13 cellular contexts compared by ENCODE assay signal in the genomic region with DNA sequence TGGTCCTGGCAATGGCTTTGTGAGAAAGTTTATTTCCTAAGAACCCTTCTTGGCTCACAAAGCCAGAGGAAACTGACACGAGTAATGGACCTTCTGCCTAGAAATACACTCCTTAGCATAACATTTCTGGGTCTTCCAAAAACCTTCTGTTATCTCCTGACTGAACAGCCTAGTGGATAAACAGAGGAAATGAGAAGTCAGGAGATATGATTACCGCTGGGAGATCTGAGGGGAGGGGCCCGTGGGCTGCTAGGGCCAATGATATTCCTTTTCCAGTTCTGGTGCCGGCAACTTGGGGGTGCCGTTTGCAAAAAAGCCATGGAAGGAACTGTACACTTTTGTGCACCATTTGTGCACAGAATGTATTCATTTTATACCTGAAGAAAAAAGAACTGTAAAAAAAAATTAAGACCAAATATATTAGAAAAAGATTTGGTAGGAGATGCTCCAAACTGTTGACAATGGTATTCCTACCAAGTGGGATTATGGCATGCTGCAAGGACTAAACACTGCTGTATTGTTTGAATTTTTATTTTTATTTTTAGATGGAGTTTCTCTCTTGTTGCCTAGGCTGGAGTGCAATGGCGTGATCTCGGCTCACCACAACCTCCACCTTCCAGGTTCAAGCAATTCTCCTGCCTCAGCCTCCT. TPM values are rescaled to one million over a fixed set of nuclear protein-coding genes. Genes with fewer than 3 reads are reported as not detected.
DNase-seq lines count a peak whose midpoint lies in the region; ATAC-seq and TF ChIP-seq lines count a peak whose summit lies in the region.
"Had no signal": no experiment of that assay in that cellular context is flagged by ENCODE, and none has a peak within 500 bp of the region (broad histone marks: within the 10 kb centered on the region; RNA-seq: fewer than 3 reads in every experiment).

No MANE protein-coding gene starts in this region.

- no peaks in the 10 kb centered on the region for H4K20me1 ChIP-seq in fibroblast of lung (ENCODE audit: control insufficient read depth, extremely low read depth, insufficient read depth, low read length)

- peak overlapping the region; percentile 37 for H3K27ac ChIP-seq in fibroblast of lung (ENCODE audit: insufficient read depth, low read length)
- no peak overlapping the region for H3K27ac ChIP-seq in mesenchymal stem cell (ENCODE audit: low read length, poor library complexity, severe bottlenecking)
- H3K27ac ChIP-seq in vagina, result peak overlapping the region; percentile 85

- H3K9me3 ChIP-seq in fibroblast of lung (ENCODE audit: control insufficient read depth, insufficient read depth, low read depth, low read length), result no peaks in the 10 kb centered on the region
- H3K9me3 ChIP-seq in mesenchymal stem cell (ENCODE audit: control insufficient read depth, low read length), result no peaks in the 10 kb centered on the region
- no peaks in the 10 kb centered on the region for H3K9me3 ChIP-seq in vagina

- no peak overlapping the region for H2AFZ ChIP-seq in fibroblast of lung (ENCODE audit: low read length)
- no peak overlapping the region for H2AFZ ChIP-seq in mesenchymal stem cell (ENCODE audit: low read depth, low read length)

- no peak overlapping the region for H3K18ac ChIP-seq in mesenchymal stem cell (ENCODE audit: low read depth in 1 of 2, low read length in 2 of 2)

- no peak overlapping the region for H3K27ac Mint-ChIP-seq in naive thymus-derived CD8-positive, alpha-beta T cell
- H3K27ac Mint-ChIP-seq in natural killer cell, result no peak overlapping the region
- H3K27ac Mint-ChIP-seq: activated naive CD8-positive, alpha-beta T cell; type B pancreatic cell had no signal

- TF ChIP-seq CTCF in fibroblast of lung (conservative IDR thresholded peaks at IDR 0.05 in 1 of 2, IDR thresholded peaks at IDR 0.05 in 1 of 2; ENCODE audit: low read depth in 1 of 2, low read length in 2 of 2) (no peak), vagina (IDR thresholded peaks at IDR 0.05) (no peak), natural killer cell (IDR thresholded peaks at IDR 0.05) (no peak)

- no peak overlapping the region for H2BK5ac ChIP-seq in mesenchymal stem cell (ENCODE audit: low read depth, low read length, poor library complexity, severe bottlenecking)

- H3K79me1 ChIP-seq in mesenchymal stem cell (replicated peaks; ENCODE audit: low read length, poor library complexity, severe bottlenecking), result peaks cover 9% of the 10 kb centered on the region

- DNase-seq in Right ventricle myocardium inferior (ENCODE audit: missing footprints) (peak; percentile 71), Right ventricle myocardium superior (no peak), fibroblast of lung (ENCODE audit: low read depth in 2 of 2) (peak; percentile 47 to 83), mesenchymal stem cell (peak; percentile 73), vagina (ENCODE audit: extremely low spot score in 2 of 2) (no peak), natural killer cell (no peak)
- DNase-seq in naive thymus-derived CD8-positive, alpha-beta T cell, result no peak
- no peak for DNase-seq in activated effector memory CD4-positive, alpha-beta T cell treated with Interleukin-2 at 50 U/mL for 16 hours
- DNase-seq: NCI-H774, SIG-M5 had no signal

- no peak overlapping the region for H3K4me3 ChIP-seq in fibroblast of lung (replicated peaks in 1 of 4; ENCODE audit: control extremely low read depth in 1 of 4, insufficient read depth in 1 of 4, low read depth in 3 of 4, low read length in 4 of 4)
- H3K4me3 ChIP-seq in mesenchymal stem cell (ENCODE audit: insufficient read depth in 1 of 2, low read depth in 1 of 2, low read length in 2 of 2), result no peak overlapping the region
- H3K4me3 ChIP-seq in vagina, result no peak overlapping the region

- no peaks in the 10 kb centered on the region for H3K36me3 Mint-ChIP-seq in naive thymus-derived CD8-positive, alpha-beta T cell
- no peaks in the 10 kb centered on the region for H3K36me3 Mint-ChIP-seq in natural killer cell
- H3K36me3 Mint-ChIP-seq: activated naive CD8-positive, alpha-beta T cell; type B pancreatic cell had no signal

- no peak overlapping the region for H2BK120ac ChIP-seq in mesenchymal stem cell (ENCODE audit: low read depth, low read length)

- H2AK5ac ChIP-seq in mesenchymal stem cell (ENCODE audit: low read length, severe bottlenecking), result no peak overlapping the region

- 39% methylated on average over 3 of the region's 7 CpGs for WGBS in mesenchymal stem cell

- H2BK15ac ChIP-seq in mesenchymal stem cell (ENCODE audit: low read depth, poor library complexity, severe bottlenecking), result no peak overlapping the region

- no peak for TF ChIP-seq POLR2A in vagina (IDR thresholded peaks at IDR 0.05)

- H3K4me2 ChIP-seq in fibroblast of lung (ENCODE audit: extremely low read depth, insufficient read depth, low read length) (no peak overlapping the region), mesenchymal stem cell (ENCODE audit: low read length, poor library complexity, severe bottlenecking) (no peak overlapping the region)

- no peak overlapping the region for H3K4me3 Mint-ChIP-seq in naive thymus-derived CD8-positive, alpha-beta T cell
- no peak overlapping the region for H3K4me3 Mint-ChIP-seq in natural killer cell
- H3K4me3 Mint-ChIP-seq: activated naive CD8-positive, alpha-beta T cell; neural crest cell; type B pancreatic cell had no signal

- peak overlapping the region; percentile 37 for H4K8ac ChIP-seq in mesenchymal stem cell (ENCODE audit: low read length)

- H3K4me1 Mint-ChIP-seq in naive thymus-derived CD8-positive, alpha-beta T cell, result peaks cover 4 to 11% (median 8%) of the 10 kb centered on the region in 4 donors
- H3K4me1 Mint-ChIP-seq in natural killer cell, result peaks cover 8 to 9% of the 10 kb centered on the region in 2 donors

- POLR2A ChIA-PET in naive thymus-derived CD8-positive, alpha-beta T cell (lab: Charles Lee), result no interaction called here

- H2BK12ac ChIP-seq in mesenchymal stem cell (ENCODE audit: low read length in 2 of 2), result no peak overlapping the region

- H3K27me3 Mint-ChIP-seq in naive thymus-derived CD8-positive, alpha-beta T cell, result no peaks in the 10 kb centered on the region
- no peaks in the 10 kb centered on the region for H3K27me3 Mint-ChIP-seq in natural killer cell (ENCODE audit: low read depth in 2 of 2)
- H3K27me3 Mint-ChIP-seq: activated naive CD8-positive, alpha-beta T cell; type B pancreatic cell had no signal

- intact Hi-C loops in Right ventricle myocardium inferior (cut with DNase I) (no loop called here), Right ventricle myocardium superior (cut with DNase I) (no loop called here), vagina (cut with DNase I) (no loop called here), natural killer cell (cut with micrococcal nuclease) (no loop called here)

- no peak overlapping the region for H3K9ac ChIP-seq in fibroblast of lung (ENCODE audit: insufficient read depth, low read length)
- peak overlapping the region; percentile 75 for H3K9ac ChIP-seq in mesenchymal stem cell (ENCODE audit: low read length)

- H3K4me1 ChIP-seq in fibroblast of lung (ENCODE audit: control insufficient read depth, extremely low read depth, insufficient read depth, low read length) (peaks cover 14% of the 10 kb centered on the region), mesenchymal stem cell (ENCODE audit: control insufficient read depth, insufficient read depth, low read depth, low read length) (peaks cover 3% of the 10 kb centered on the region), vagina (peaks cover 59% of the 10 kb centered on the region)

- peaks cover 0 to 3% (median 0%) of the 10 kb centered on the region in 9 donors for H3K9me3 Mint-ChIP-seq in naive thymus-derived CD8-positive, alpha-beta T cell
- no peaks in the 10 kb centered on the region for H3K9me3 Mint-ChIP-seq in natural killer cell
- H3K9me3 Mint-ChIP-seq: neural crest cell, type B pancreatic cell had no signal

- H3K27me3 ChIP-seq in fibroblast of lung (ENCODE audit: control insufficient read depth, insufficient read depth, low read length) (no peaks in the 10 kb centered on the region), mesenchymal stem cell (ENCODE audit: control insufficient read depth in 1 of 2, insufficient read depth in 1 of 2, low read length in 2 of 2) (no peaks in the 10 kb centered on the region), vagina (no peaks in the 10 kb centered on the region)

- no peak overlapping the region for H4K91ac ChIP-seq in mesenchymal stem cell (ENCODE audit: low read length)

- H3K36me3 ChIP-seq in fibroblast of lung (ENCODE audit: control insufficient read depth, insufficient read depth, low read length) (peaks cover 2% of the 10 kb centered on the region), mesenchymal stem cell (ENCODE audit: control insufficient read depth in 1 of 2, insufficient read depth in 2 of 2, low read depth in 1 of 2, low read length in 2 of 2) (peaks cover 15 to 18% of the 10 kb centered on the region in 2 experiments), vagina (no peaks in the 10 kb centered on the region)

- peaks cover 3% of the 10 kb centered on the region for H3K79me2 ChIP-seq in fibroblast of lung (ENCODE audit: control insufficient read depth, insufficient read depth, low read length)

- H3K4ac ChIP-seq in mesenchymal stem cell (ENCODE audit: low read depth in 1 of 2, low read length in 2 of 2), result peak overlapping the region in 1 of 2 experiments; percentile 18

- no peak overlapping the region for H3K14ac ChIP-seq in mesenchymal stem cell (ENCODE audit: low read length in 2 of 2)

- H3K23ac ChIP-seq in mesenchymal stem cell (ENCODE audit: low read length in 2 of 2), result no peak overlapping the region

- peak; percentile 8 for ATAC-seq in Right ventricle myocardium inferior
- no peak for ATAC-seq in Right ventricle myocardium superior (ENCODE audit: poor library complexity)
- ATAC-seq in naive thymus-derived CD8-positive, alpha-beta T cell, result no peak
- ATAC-seq in natural killer cell, result no peak

RNA-seq across cellular contexts. Expression of a gene that starts 4.7 kb away (rescaled TPM):
- total RNA-seq in Right ventricle myocardium inferior (8.6 TPM), Right ventricle myocardium superior (6.7 TPM), fibroblast of lung (3.9 and 32.0 TPM in 2 replicates), vagina (2.7 TPM), natural killer cell (1 to 10 TPM; 1.7 to 6.1 (median 4.1) TPM)
- 8.1 and 32.0 TPM in 2 replicates for polyA plus RNA-seq in fibroblast of lung
- polyA plus RNA-seq in fibroblast of lung (2012), result 9.4 and 37.2 TPM in 2 replicates
- polyA minus RNA-seq in fibroblast of lung (ENCODE audit: low replicate concordance), result 11.4 and 64.9 TPM in 2 replicates
- polyA plus RNA-seq in mesenchymal stem cell (2013, experiment 1 of 2), result 3.2 TPM
- 3.0 TPM for polyA plus RNA-seq in mesenchymal stem cell (2013, experiment 2 of 2)
- 1 to 10 TPM; 1.5 to 1.7 TPM for total RNA-seq in naive thymus-derived CD8-positive, alpha-beta T cell
- under 1 TPM in 2 of 3 donors, not detected in 1; 0.16 to 0.47 TPM for polyA plus RNA-seq in naive thymus-derived CD8-positive, alpha-beta T cell

RNA-seq across cellular contexts. Expression of a gene that starts 37.1 kb away (rescaled TPM):
- total RNA-seq in Right ventricle myocardium inferior, result 434 TPM
- 383 TPM for total RNA-seq in Right ventricle myocardium superior
- total RNA-seq in fibroblast of lung, result 435 and 511 TPM in 2 replicates
- polyA plus RNA-seq in fibroblast of lung, result 192 and 197 TPM in 2 replicates
- 343 and 345 TPM in 2 replicates for polyA plus RNA-seq in fibroblast of lung (2012)
- 1,080 and 1,176 TPM in 2 replicates for polyA minus RNA-seq in fibroblast of lung (ENCODE audit: low replicate concordance)
- polyA plus RNA-seq in mesenchymal stem cell (2013, experiment 1 of 2), result 197 TPM
- polyA plus RNA-seq in mesenchymal stem cell (2013, experiment 2 of 2), result 192 TPM
- 486 TPM for total RNA-seq in vagina
- under 1 TPM; 0.23 to 0.36 TPM for total RNA-seq in naive thymus-derived CD8-positive, alpha-beta T cell
- polyA plus RNA-seq in naive thymus-derived CD8-positive, alpha-beta T cell, result not detected
- total RNA-seq in natural killer cell, result 1 to 10 TPM in 1 of 3 donors, under 1 TPM in 2; 0.82 to 1.3 (median 0.85) TPM

Comparison
In these comparisons a context has a peak if more than half of its experiments do, and no peak if none do; other contexts are left out.
1. DNase-seq: peak in Right ventricle myocardium inferior (single experiment), fibroblast of lung (2 of 2) and mesenchymal stem cell (single experiment); none in Right ventricle myocardium superior (single experiment), vagina (0 of 2), naive thymus-derived CD8-positive, alpha-beta T cell (0 of 10), natural killer cell (single experiment) and activated effector memory CD4-positive, alpha-beta T cell treated with Interleukin-2 at 50 U/mL for 16 hours (single experiment).
2. RNA of a gene that starts 37.1 kb away (total RNA-seq): 435 to 511 TPM in fibroblast of lung, 486 TPM in vagina (single experiment), 434 TPM in Right ventricle myocardium inferior (single experiment) and 383 TPM in Right ventricle myocardium superior (single experiment); 0.82 to 1.3 TPM in natural killer cell and 0.23 to 0.36 TPM in naive thymus-derived CD8-positive, alpha-beta T cell; every median in the first group is over 100 times any median in the second.